In genomic region chr2:51032748-51033355, GRCh38 we compare ENCODE assay signal across 22 cellular contexts. TPM values are rescaled to one million over a fixed set of nuclear protein-coding genes. Genes with fewer than 3 reads are reported as not detected.
A peak's percentile ranks its signal among the peaks of the same experiment; 100 is the strongest.
DNase-seq lines count a peak whose midpoint lies in the region; ATAC-seq, FAIRE-seq and TF ChIP-seq lines count a peak whose summit lies in the region.
"Had no signal": no experiment of that assay in that cellular context is flagged by ENCODE, and none has a peak within 500 bp of the region (broad histone marks: within the 10 kb centered on the region; RNA-seq: fewer than 3 reads in every experiment).

No MANE protein-coding gene starts in this region.

- no peak for TF ChIP-seq CTCF in H1 (IDR thresholded peaks at IDR 0.05; ENCODE audit: control extremely low read depth in 1 of 3, insufficient read depth in 1 of 3, low read depth in 1 of 3, low read length in 3 of 3)
- no peak for TF ChIP-seq CTCF in nephron progenitor cell (IDR thresholded peaks at IDR 0.05)

- H3K23ac ChIP-seq in H1 (ENCODE audit: insufficient read length), result no peak overlapping the region

- peaks cover 3% of the 10 kb centered on the region for H3K9me3 Mint-ChIP-seq in nephron progenitor cell
- peaks cover 0 to 11% (median 9%) of the 10 kb centered on the region in 3 donors for H3K9me3 Mint-ChIP-seq in T-cell

- no peaks in the 10 kb centered on the region for H4K20me1 ChIP-seq in H1 (replicated peaks in 1 of 2; ENCODE audit: control insufficient read depth in 1 of 2, insufficient read depth in 2 of 2, low read length in 2 of 2)

- no peak overlapping the region for H2BK12ac ChIP-seq in H1 (ENCODE audit: low read depth, low read length)

- no peak; a peak in 1 of 4 replicates for TF ChIP-seq RAD21 in H1 (IDR thresholded peaks at IDR 0.05 in 1 of 2, conservative IDR thresholded peaks at IDR 0.05 in 1 of 2; ENCODE audit: low read depth in 2 of 2, low read length in 2 of 2)

- H2BK5ac ChIP-seq in H1 (ENCODE audit: low read depth, low read length), result no peak overlapping the region

- no peaks in the 10 kb centered on the region for H3K36me3 Mint-ChIP-seq in nephron progenitor cell (ENCODE audit: low read depth)
- no peaks in the 10 kb centered on the region for H3K36me3 Mint-ChIP-seq in T-cell
- H3K36me3 Mint-ChIP-seq: activated naive CD8-positive, alpha-beta T cell treated with anti-CD3 and anti-CD28 coated beads, Interleukin-2, amount 10 ng/mL, durations not matched to agents 7 days and 5 days; CD4-positive, alpha-beta memory T cell; natural killer cell treated with Interleukin-12 subunit alpha and Interleukin-12 subunit beta and Interleukin-15 and Interleukin-18, amount 100 ng/mL, for 72 hours had no signal

- POLR2A ChIA-PET in H1 (lab: Charles Lee; ENCODE audit: partially characterized antibody) (interaction anchor here (0.7 to 4.5 kb wide), 6 partner anchors 10 to 267 kb away, joined by 3 to 15 read pairs (median 3); no protein-coding TSS in a partner anchor), T-cell (lab: Charles Lee) (no interaction called here)

- H3K4me1 ChIP-seq in ACC112 (ENCODE audit: control insufficient read depth, insufficient read depth, low read length, unreplicated experiment), result no peaks in the 10 kb centered on the region
- H3K4me1 ChIP-seq in H1 (replicated peaks in 1 of 4; ENCODE audit: control insufficient read depth in 3 of 4, insufficient read depth in 4 of 4, low read length in 3 of 4), result peaks cover 0 to 6% (median 3%) of the 10 kb centered on the region in 4 experiments; a peak in 3 of 7 replicates
- H3K4me1 ChIP-seq: testis had no signal

- no peaks in the 10 kb centered on the region for H3K36me3 ChIP-seq in ACC112 (ENCODE audit: insufficient read depth, low read length)
- H3K36me3 ChIP-seq in H1 (ENCODE audit: control insufficient read depth in 2 of 4, insufficient read depth in 4 of 4, low read length in 3 of 4), result peaks cover under 1 to 4% (median 3%) of the 10 kb centered on the region in 4 experiments; a peak in 4 of 8 replicates
- H3K36me3 ChIP-seq: brain microvascular endothelial cell, esophagus muscularis mucosa had no signal

- H3K79me2 ChIP-seq in ACC112 (ENCODE audit: control insufficient read depth, insufficient read depth, low read length, unreplicated experiment) (no peaks in the 10 kb centered on the region), H1 (ENCODE audit: control insufficient read depth in 1 of 2, insufficient read depth in 2 of 2, low read length in 2 of 2) (peaks cover 0 to 15% of the 10 kb centered on the region in 2 experiments; a peak in 3 of 4 replicates)

- H2AK5ac ChIP-seq in H1 (ENCODE audit: low read depth, low read length), result no peak overlapping the region

- WGBS in H1 (ENCODE audit: extremely low coverage in 1 of 2, insufficient coverage in 1 of 2, insufficient read length in 1 of 2, insufficient replicate concordance in 2 of 2, low coverage in 1 of 2, low lambda C conversion rate in 2 of 2, missing lambda C conversion rate in 1 of 2), 2 experiments, result 10% methylated on average over 8 of the region's 8 CpGs; no CpG with 5 or more reads in 1 of the 2 experiments

- FAIRE-seq in H1 (lab: Jason Lieb, UNC), result peak; percentile 90

- H3K14ac ChIP-seq in H1 (ENCODE audit: insufficient read length), result no peak overlapping the region

- peaks cover 33% of the 10 kb centered on the region for H3K27me3 Mint-ChIP-seq in nephron progenitor cell (ENCODE audit: low read depth, poor library complexity)
- H3K27me3 Mint-ChIP-seq in T-cell, result peaks cover 2 to 4% of the 10 kb centered on the region in 2 donors
- H3K27me3 Mint-ChIP-seq: activated naive CD8-positive, alpha-beta T cell treated with anti-CD3 and anti-CD28 coated beads, Interleukin-2, amount 10 ng/mL, durations not matched to agents 7 days and 5 days; CD4-positive, alpha-beta memory T cell; natural killer cell treated with Interleukin-12 subunit alpha and Interleukin-12 subunit beta and Interleukin-15 and Interleukin-18, amount 100 ng/mL, for 72 hours had no signal

- H3K27me3 ChIP-seq in ACC112 (ENCODE audit: insufficient read depth, low read length) (peaks cover 75% of the 10 kb centered on the region), H1 (replicated peaks in 1 of 4; ENCODE audit: control insufficient read depth in 3 of 4, extremely low read depth in 1 of 4, insufficient read depth in 3 of 4, low read length in 3 of 4) (no peaks in the 10 kb centered on the region)
- H3K27me3 ChIP-seq: brain microvascular endothelial cell, testis had no signal

- H3K18ac ChIP-seq in H1 (ENCODE audit: extremely low read depth, low read length), result no peak overlapping the region; the same call in 1 of the 2 replicates

- H3K56ac ChIP-seq in H1 (replicated peaks; ENCODE audit: insufficient read length, low read depth, low read length), result no peak overlapping the region

- H3K4me1 Mint-ChIP-seq in nephron progenitor cell (peaks cover 24% of the 10 kb centered on the region), T-cell (no peaks in the 10 kb centered on the region)
- H3K4me1 Mint-ChIP-seq: activated naive CD8-positive, alpha-beta T cell treated with anti-CD3 and anti-CD28 coated beads, Interleukin-2, amount 10 ng/mL, durations not matched to agents 7 days and 5 days; CD4-positive, alpha-beta memory T cell had no signal

- H3K9ac ChIP-seq in H1 (replicated peaks in 1 of 4; ENCODE audit: extremely low read depth in 1 of 4, low read depth in 3 of 4, low read length in 3 of 4), result peak overlapping the region in 3 of 4 experiments; percentile 1 to 23 (median 8); a peak in 2 of 7 replicates

- H2BK120ac ChIP-seq in H1 (replicated peaks; ENCODE audit: low read depth, low read length), result no peak overlapping the region

- H3K27ac Mint-ChIP-seq in nephron progenitor cell (no peak overlapping the region), T-cell (no peak overlapping the region)
- H3K27ac Mint-ChIP-seq: activated naive CD8-positive, alpha-beta T cell treated with anti-CD3 and anti-CD28 coated beads, Interleukin-2, amount 10 ng/mL, durations not matched to agents 7 days and 5 days; activated T-helper 1 cell treated with anti-CD3 and anti-CD28 coated beads, Interleukin-12 subunit alpha, Interleukin-12 subunit beta, Interleukin-2, Interleukin-4 antibody, amounts not matched to agents 30 ng/mL and 10 ng/mL and 1 ng/mL, durations not matched to agents 14 hours and 24 hours and 36 hours; CD4-positive, alpha-beta memory T cell; natural killer cell treated with Interleukin-12 subunit alpha and Interleukin-12 subunit beta and Interleukin-15 and Interleukin-18, amount 100 ng/mL, for 72 hours; T-helper 2 cell treated with Interferon-gamma antibody and Interleukin-4, amounts not matched to agents 5 μg/mL and 100 μg/mL, for 36 hours had no signal

- no peak overlapping the region for H4K5ac ChIP-seq in H1 (ENCODE audit: insufficient read length, low read depth, low read length)

- H3K27ac ChIP-seq in ACC112 (ENCODE audit: low read depth, low read length), result no peak overlapping the region
- no peak overlapping the region for H3K27ac ChIP-seq in H1 (ENCODE audit: low read depth, low read length)
- H3K27ac ChIP-seq: brain microvascular endothelial cell, esophagus muscularis mucosa, PC-9, testis had no signal

- H3K23me2 ChIP-seq in H1 (ENCODE audit: low read depth, low read length), result peaks cover 9% of the 10 kb centered on the region

- no peak overlapping the region for H3K4ac ChIP-seq in H1 (replicated peaks; ENCODE audit: insufficient read length, low read depth, low read length)

- no peak overlapping the region for H2BK15ac ChIP-seq in H1 (ENCODE audit: low read length)

- peak overlapping the region; percentile 94 to 97 for H3K4me2 ChIP-seq in H1 (ENCODE audit: insufficient read depth in 1 of 2, low read depth in 2 of 2, low read length in 2 of 2)
- H3K4me2 ChIP-seq: PC-9 had no signal

- H3K4me3 ChIP-seq in ACC112 (ENCODE audit: low read depth, low read length) (peak overlapping the region; percentile 11), H1 (ENCODE audit: extremely low read depth in 1 of 4, insufficient read depth in 2 of 4, low read depth in 3 of 4, low read length in 4 of 4) (peak overlapping the region; percentile 52 to 90 (median 76))
- H3K4me3 ChIP-seq: PC-9 had no signal

- TF ChIP-seq POLR2A in H1 (IDR thresholded peaks at IDR 0.05; ENCODE audit: control extremely low read depth in 1 of 2, low read depth in 2 of 2, low read length in 2 of 2), result no peak

- no peak overlapping the region for H4K91ac ChIP-seq in H1 (replicated peaks; ENCODE audit: insufficient read length, low read length)

- CTCF ChIA-PET in H1 (lab: Charles Lee; ENCODE audit: partially characterized antibody) (interaction anchor here (0.6 to 1.7 kb wide), 5 partner anchors 11 to 299 kb away, joined by 3 to 6 read pairs (median 3); no protein-coding TSS in a partner anchor), T-cell (lab: Charles Lee) (no interaction called here)

- no peaks in the 10 kb centered on the region for H3K79me1 ChIP-seq in H1 (ENCODE audit: low read depth, low read length)

- peaks cover 0 to under 1% of the 10 kb centered on the region in 2 experiments; a peak in 1 of 4 replicates for H3K9me3 ChIP-seq in H1 (ENCODE audit: insufficient read depth in 2 of 2, low read depth in 1 of 2, low read length in 1 of 2)
- H3K9me3 ChIP-seq: esophagus muscularis mucosa, testis had no signal

- H2AFZ ChIP-seq in ACC112 (ENCODE audit: low read length, unreplicated experiment), result no peak overlapping the region
- H2AFZ ChIP-seq in H1 (ENCODE audit: low read length), result peak overlapping the region; percentile 100
- H2AFZ ChIP-seq: PC-9 had no signal

- H3K4me3 Mint-ChIP-seq in nephron progenitor cell (peak overlapping the region; percentile 91), T-cell (no peak overlapping the region)
- H3K4me3 Mint-ChIP-seq: activated naive CD8-positive, alpha-beta T cell treated with anti-CD3 and anti-CD28 coated beads, Interleukin-2, amount 10 ng/mL, durations not matched to agents 7 days and 5 days; activated T-helper 1 cell treated with anti-CD3 and anti-CD28 coated beads, Interleukin-12 subunit alpha, Interleukin-12 subunit beta, Interleukin-2, Interleukin-4 antibody, amounts not matched to agents 30 ng/mL and 10 ng/mL and 1 ng/mL, durations not matched to agents 14 hours and 24 hours and 36 hours; CD4-positive, alpha-beta memory T cell; natural killer cell treated with Interleukin-12 subunit alpha and Interleukin-12 subunit beta and Interleukin-15 and Interleukin-18, amount 100 ng/mL, for 72 hours; T-helper 2 cell treated with Interferon-gamma antibody and Interleukin-4, amounts not matched to agents 5 μg/mL and 100 μg/mL, for 36 hours had no signal

- no peak for ATAC-seq in activated CD4-positive, CD25-positive, alpha-beta regulatory T cell treated with anti-CD3 and anti-CD28 coated beads, Interleukin-2, amount 50 U/mL, for 24 hours
- ATAC-seq in T-cell (replicated peaks in 1 of 4) (no peak), HG03354 (IDR thresholded peaks at IDR 0.05; ENCODE audit: poor library complexity, severe bottlenecking, unreplicated experiment) (no peak)
- ATAC-seq: natural killer cell treated with Interleukin-12 subunit alpha and Interleukin-12 subunit beta and Interleukin-15 and Interleukin-18, amount 100 ng/mL, for 72 hours had no signal

- no peak overlapping the region for H2BK20ac ChIP-seq in H1 (ENCODE audit: low read length)

- H4K8ac ChIP-seq in H1 (ENCODE audit: extremely low read depth, insufficient read depth, low read length), result no peak overlapping the region

- peak; percentile 58 for DNase-seq in NCI-H2227 (lab: John Stamatoyannopoulos, UW; ENCODE audit: unreplicated experiment)
- peak in 1 of 2 experiments; percentile 66 for DNase-seq in H1 (ENCODE audit: low read depth in 1 of 2, low spot score in 2 of 2)
- DNase-seq in nephron progenitor cell, result no peak
- no peak for DNase-seq in T-cell
- DNase-seq in medulla oblongata (ENCODE audit: extremely low spot score), result no peak
- DNase-seq: activated CD4-positive, alpha-beta T cell treated with anti-CD3 and anti-CD28 coated beads for 1 hour; activated naive CD8-positive, alpha-beta T cell treated with anti-CD3 and anti-CD28 coated beads, Interleukin-2, amount 10 ng/mL, durations not matched to agents 7 days and 5 days; CD4-positive, alpha-beta memory T cell; GOT3; PC-9 had no signal

- no peak for TF ChIP-seq EP300 in H1 (IDR thresholded peaks at IDR 0.05; ENCODE audit: borderline replicate concordance in 1 of 2, low read depth in 2 of 2, low read length in 2 of 2)

RNA-seq across cellular contexts. Expression of gene NRXN1, which starts 0.9 kb away (rescaled TPM):
- 18.8 and 20.2 TPM in 2 replicates for total RNA-seq in H1 (2021; fragmentation: NEBNext Ultra II Directional; extraction: Animal tissue kit (Norgen Biotek cat#: 25700))
- 9.9 and 12.3 TPM in 2 replicates for polyA plus RNA-seq in H1 (2011; rRNA removed)
- 12.6 TPM for polyA plus RNA-seq in H1 (2011; cell fraction: cytosol; rRNA removed)
- 26.7 TPM for polyA plus RNA-seq in H1 (2011; cell fraction: nucleus; rRNA removed)
- 9.4 to 20.3 TPM (median 12.6 TPM) in 4 replicates for polyA plus RNA-seq in H1 (2012, experiment 1 of 2)
- polyA plus RNA-seq in H1 (2012, experiment 2 of 2), result 1.4 TPM
- 21.0 TPM for polyA plus RNA-seq in H1 (2013, experiment 1 of 2)
- polyA plus RNA-seq in H1 (2013, experiment 2 of 2), result 16.5 TPM
- 113 and 158 TPM in 2 replicates for polyA minus RNA-seq in H1 (2011; rRNA and poly(A)+ RNA removed)
- 27.0 TPM for polyA minus RNA-seq in H1 (2011; cell fraction: cytosol; rRNA and poly(A)+ RNA removed)
- polyA minus RNA-seq in H1 (2011; cell fraction: nucleus; rRNA and poly(A)+ RNA removed), result 313 TPM
- not detected for total RNA-seq in T-cell
- total RNA-seq: activated naive CD8-positive, alpha-beta T cell treated with anti-CD3 and anti-CD28 coated beads, Interleukin-2, amount 10 ng/mL, durations not matched to agents 7 days and 5 days; activated T-helper 1 cell treated with anti-CD3 and anti-CD28 coated beads, Interleukin-12 subunit alpha, Interleukin-12 subunit beta, Interleukin-2, Interleukin-4 antibody, amounts not matched to agents 30 ng/mL and 10 ng/mL and 1 ng/mL, durations not matched to agents 14 hours and 24 hours and 36 hours; CD4-positive, alpha-beta memory T cell; glomerular endothelial cell; lung microvascular endothelial cell; natural killer cell treated with Interleukin-12 subunit alpha and Interleukin-12 subunit beta and Interleukin-15 and Interleukin-18, amount 100 ng/mL, for 72 hours; PC-9; SK-MEL-5 had no signal
- polyA plus RNA-seq: CD4-positive, alpha-beta memory T cell had no signal

Comparison
In these comparisons a context has a peak if more than half of its experiments do, and no peak if none do; other contexts are left out.
1. RNA of gene NRXN1, which starts 0.9 kb away (total RNA-seq): 18.8 to 20.2 TPM in H1; not detected in T-cell; every median in the first group is over 10 times any median in the second.